Comparison of ENCODE assay signal across 23 cellular contexts in genomic region chr6:111808493-111808892, GRCh38.
DNase-seq lines count a peak whose midpoint lies in the region; ATAC-seq and TF ChIP-seq lines count a peak whose summit lies in the region.
"Had no signal": no experiment of that assay in that cellular context is flagged by ENCODE, and none has a peak within 500 bp of the region (broad histone marks: within the 10 kb centered on the region; RNA-seq: fewer than 3 reads in every experiment).

No MANE protein-coding gene starts in this region.

- H3K4me1 ChIP-seq in CD8-positive, alpha-beta T cell (ENCODE audit: insufficient read depth, low read length), result peaks cover 96% of the 10 kb centered on the region
- H3K4me1 ChIP-seq in naive thymus-derived CD4-positive, alpha-beta T cell (ENCODE audit: control insufficient read depth in 2 of 2, insufficient read depth in 2 of 2, low read length in 2 of 2), result peaks cover 88 to 95% of the 10 kb centered on the region in 2 donors

- H3K4me3 Mint-ChIP-seq in activated CD4-positive, alpha-beta memory T cell treated with anti-CD3 and anti-CD28 coated beads for 36 hours, result no peak overlapping the region
- no peak overlapping the region for H3K4me3 Mint-ChIP-seq in activated CD4-positive, alpha-beta memory T cell treated with anti-CD3 and anti-CD28 coated beads, Interleukin-2, amount 10 ng/mL, durations not matched to agents 7 days and 5 days
- H3K4me3 Mint-ChIP-seq in CD8-positive, alpha-beta T cell, result peak overlapping the region; percentile 1
- peak overlapping the region in 6 of 10 donors; percentile 3 to 61 (median 30) for H3K4me3 Mint-ChIP-seq in naive thymus-derived CD4-positive, alpha-beta T cell
- H3K4me3 Mint-ChIP-seq: B cell, HFFc6, memory B cell had no signal

- H3K4me3 ChIP-seq in CD8-positive, alpha-beta T cell (ENCODE audit: low read depth, low read length), result no peak overlapping the region
- H3K4me3 ChIP-seq in naive thymus-derived CD4-positive, alpha-beta T cell (ENCODE audit: low read length), result no peak overlapping the region
- H3K4me3 ChIP-seq: A549, ovary, upper lobe of right lung had no signal

- H3K9me3 Mint-ChIP-seq in activated CD4-positive, alpha-beta memory T cell treated with anti-CD3 and anti-CD28 coated beads for 36 hours, result no peaks in the 10 kb centered on the region
- no peaks in the 10 kb centered on the region for H3K9me3 Mint-ChIP-seq in activated CD4-positive, alpha-beta memory T cell treated with anti-CD3 and anti-CD28 coated beads, Interleukin-2, amount 10 ng/mL, durations not matched to agents 7 days and 5 days
- H3K9me3 Mint-ChIP-seq in CD8-positive, alpha-beta T cell, result no peaks in the 10 kb centered on the region
- H3K9me3 Mint-ChIP-seq in activated naive CD4-positive, alpha-beta T cell treated with anti-CD3 and anti-CD28 coated beads, Interleukin-2, amount 50 U/mL, for 72 hours, result no peaks in the 10 kb centered on the region
- peaks cover 0 to 2% (median 0%) of the 10 kb centered on the region in 11 donors for H3K9me3 Mint-ChIP-seq in naive thymus-derived CD4-positive, alpha-beta T cell
- H3K9me3 Mint-ChIP-seq: HFFc6, memory B cell had no signal

- CTCF ChIA-PET in activated CD4-positive, alpha-beta memory T cell treated with anti-CD3 and anti-CD28 coated beads for 36 hours (lab: Charles Lee), result interaction anchor here (1.4 kb wide), 1 partner anchor 46 kb away, joined by 3 read pairs; no protein-coding TSS in a partner anchor
- CTCF ChIA-PET in activated CD4-positive, alpha-beta memory T cell treated with anti-CD3 and anti-CD28 coated beads, Interleukin-2, amount 10 ng/mL, durations not matched to agents 7 days and 5 days (lab: Charles Lee), result no interaction called here
- CTCF ChIA-PET in CD8-positive, alpha-beta T cell (lab: Charles Lee), result interaction anchor here (0.9 to 1.5 kb wide), 3 partner anchors 10 to 98 kb away, joined by 3 read pairs; no protein-coding TSS in a partner anchor
- CTCF ChIA-PET in naive thymus-derived CD4-positive, alpha-beta T cell (lab: Charles Lee), result no interaction called here

- H3K27ac Mint-ChIP-seq in activated CD4-positive, alpha-beta memory T cell treated with anti-CD3 and anti-CD28 coated beads for 36 hours, result peak overlapping the region; percentile 28
- no peak overlapping the region for H3K27ac Mint-ChIP-seq in activated CD4-positive, alpha-beta memory T cell treated with anti-CD3 and anti-CD28 coated beads, Interleukin-2, amount 10 ng/mL, durations not matched to agents 7 days and 5 days
- peak overlapping the region; percentile 81 for H3K27ac Mint-ChIP-seq in CD8-positive, alpha-beta T cell
- peak overlapping the region; percentile 89 to 96 for H3K27ac Mint-ChIP-seq in activated naive CD4-positive, alpha-beta T cell treated with anti-CD3 and anti-CD28 coated beads, Interleukin-2, amount 50 U/mL, for 72 hours
- peak overlapping the region; percentile 43 to 97 (median 87) for H3K27ac Mint-ChIP-seq in naive thymus-derived CD4-positive, alpha-beta T cell
- H3K27ac Mint-ChIP-seq: B cell, HFFc6, memory B cell had no signal

- H3K9me3 ChIP-seq in CD8-positive, alpha-beta T cell (ENCODE audit: low read length), result no peaks in the 10 kb centered on the region
- H3K9me3 ChIP-seq in naive thymus-derived CD4-positive, alpha-beta T cell (ENCODE audit: control insufficient read depth in 2 of 3, low read length in 3 of 3), result no peaks in the 10 kb centered on the region
- H3K9me3 ChIP-seq: A549, ovary, upper lobe of right lung had no signal

- no peaks in the 10 kb centered on the region for H3K27me3 ChIP-seq in CD8-positive, alpha-beta T cell (ENCODE audit: insufficient read depth, low read length)
- no peaks in the 10 kb centered on the region for H3K27me3 ChIP-seq in naive thymus-derived CD4-positive, alpha-beta T cell (ENCODE audit: control insufficient read depth in 2 of 2, insufficient read depth in 2 of 2, low read length in 2 of 2)
- H3K27me3 ChIP-seq: ovary, upper lobe of right lung had no signal

- H3K4me1 Mint-ChIP-seq in activated CD4-positive, alpha-beta memory T cell treated with anti-CD3 and anti-CD28 coated beads for 36 hours (ENCODE audit: low read depth), result peaks cover 98% of the 10 kb centered on the region
- H3K4me1 Mint-ChIP-seq in activated CD4-positive, alpha-beta memory T cell treated with anti-CD3 and anti-CD28 coated beads, Interleukin-2, amount 10 ng/mL, durations not matched to agents 7 days and 5 days, result peaks cover 93% of the 10 kb centered on the region
- H3K4me1 Mint-ChIP-seq in CD8-positive, alpha-beta T cell (ENCODE audit: low read depth), result peaks cover 95% of the 10 kb centered on the region
- H3K4me1 Mint-ChIP-seq in naive thymus-derived CD4-positive, alpha-beta T cell, result peaks cover 69 to 99% (median 95%) of the 10 kb centered on the region in 7 donors

- no peaks in the 10 kb centered on the region for H3K27me3 Mint-ChIP-seq in activated CD4-positive, alpha-beta memory T cell treated with anti-CD3 and anti-CD28 coated beads for 36 hours
- H3K27me3 Mint-ChIP-seq in activated CD4-positive, alpha-beta memory T cell treated with anti-CD3 and anti-CD28 coated beads, Interleukin-2, amount 10 ng/mL, durations not matched to agents 7 days and 5 days, result no peaks in the 10 kb centered on the region
- H3K27me3 Mint-ChIP-seq in CD8-positive, alpha-beta T cell (ENCODE audit: low read depth), result no peaks in the 10 kb centered on the region
- H3K27me3 Mint-ChIP-seq in naive thymus-derived CD4-positive, alpha-beta T cell, result no peaks in the 10 kb centered on the region
- H3K27me3 Mint-ChIP-seq: B cell, memory B cell had no signal

- DNase-seq in activated CD4-positive, alpha-beta memory T cell treated with anti-CD3 and anti-CD28 coated beads for 36 hours, result no peak
- DNase-seq in activated CD4-positive, alpha-beta memory T cell treated with anti-CD3 and anti-CD28 coated beads, Interleukin-2, amount 10 ng/mL, durations not matched to agents 7 days and 5 days, result no peak
- DNase-seq in CD8-positive, alpha-beta T cell, result peak in 2 of 7 experiments; percentile 43 to 71
- DNase-seq in activated naive CD4-positive, alpha-beta T cell treated with anti-CD3 and anti-CD28 coated beads, Interleukin-2, amount 50 U/mL, for 72 hours (ENCODE audit: low spot score in 2 of 2), result no peak
- peak in 7 of 9 donors; percentile 22 to 76 (median 59) for DNase-seq in naive thymus-derived CD4-positive, alpha-beta T cell
- DNase-seq in NCI-H82 (lab: John Stamatoyannopoulos, UW) (no peak), A172 (ENCODE audit: low spot score) (no peak), posterior vena cava (ENCODE audit: low spot score) (no peak)
- DNase-seq: amniotic stem cell; EL; HFFc6; Kasumi-1; left cardiac atrium; NCI-H187; NCI-H774; ovary; right cardiac atrium; stimulated activated CD4-positive, alpha-beta T cell treated with anti-CD3 and anti-CD28 coated beads, Interleukin-12 subunit alpha, Interleukin-12 subunit beta, amount 100 ng/mL, for 4 hours; upper lobe of right lung had no signal

- H3K36me3 Mint-ChIP-seq in activated CD4-positive, alpha-beta memory T cell treated with anti-CD3 and anti-CD28 coated beads for 36 hours, result peaks cover 48% of the 10 kb centered on the region
- H3K36me3 Mint-ChIP-seq in activated CD4-positive, alpha-beta memory T cell treated with anti-CD3 and anti-CD28 coated beads, Interleukin-2, amount 10 ng/mL, durations not matched to agents 7 days and 5 days (ENCODE audit: low read depth), result peaks cover 28% of the 10 kb centered on the region
- H3K36me3 Mint-ChIP-seq in CD8-positive, alpha-beta T cell, result peaks cover 31% of the 10 kb centered on the region
- H3K36me3 Mint-ChIP-seq in activated naive CD4-positive, alpha-beta T cell treated with anti-CD3 and anti-CD28 coated beads, Interleukin-2, amount 50 U/mL, for 72 hours, result peaks cover 11 to 14% of the 10 kb centered on the region in 2 donors
- peaks cover 6 to 33% (median 14%) of the 10 kb centered on the region in 5 donors for H3K36me3 Mint-ChIP-seq in naive thymus-derived CD4-positive, alpha-beta T cell

- intact Hi-C loops in activated CD4-positive, alpha-beta memory T cell treated with anti-CD3 and anti-CD28 coated beads for 36 hours (cut with micrococcal nuclease), result loop anchor here (10.0 kb wide), 1 partner anchor 324 kb away; the partner anchor contains the start of gene REV3L
- intact Hi-C loops in CD8-positive, alpha-beta T cell (cut with DNase I, micrococcal nuclease), result loop anchor here in 1 of 2 experiments (5.0 kb wide), 1 partner anchor 96 kb away; no protein-coding TSS in a partner anchor
- intact Hi-C loops in naive thymus-derived CD4-positive, alpha-beta T cell (cut with micrococcal nuclease), result no loop called here
- intact Hi-C loops in posterior vena cava (cut with DNase I), result no loop called here

- POLR2A ChIA-PET in activated CD4-positive, alpha-beta memory T cell treated with anti-CD3 and anti-CD28 coated beads for 36 hours (lab: Charles Lee), result no interaction called here
- POLR2A ChIA-PET in activated CD4-positive, alpha-beta memory T cell treated with anti-CD3 and anti-CD28 coated beads, Interleukin-2, amount 10 ng/mL, durations not matched to agents 7 days and 5 days (lab: Charles Lee), result interaction anchor here (1.3 to 4.2 kb wide), 2 partner anchors 15 to 18 kb away, joined by 4 to 16 read pairs; no protein-coding TSS in a partner anchor
- POLR2A ChIA-PET in CD8-positive, alpha-beta T cell (lab: Charles Lee), result no interaction called here
- POLR2A ChIA-PET in naive thymus-derived CD4-positive, alpha-beta T cell (lab: Charles Lee), result interaction anchor here (1.8 kb wide), 1 partner anchor 16 kb away, joined by 3 read pairs; no protein-coding TSS in a partner anchor

- TF ChIP-seq CTCF in CD8-positive, alpha-beta T cell (IDR thresholded peaks at IDR 0.05), result no peak

- no peaks in the 10 kb centered on the region for H3K36me3 ChIP-seq in CD8-positive, alpha-beta T cell (ENCODE audit: insufficient read depth, low read length)
- H3K36me3 ChIP-seq in naive thymus-derived CD4-positive, alpha-beta T cell (ENCODE audit: control insufficient read depth in 2 of 3, insufficient read depth in 3 of 3, low read length in 3 of 3), result no peaks in the 10 kb centered on the region
- H3K36me3 ChIP-seq: ovary, upper lobe of right lung had no signal

- peak; percentile 43 for ATAC-seq in CD8-positive, alpha-beta T cell
- peak in 1 of 2 donors; percentile 12 for ATAC-seq in activated naive CD4-positive, alpha-beta T cell treated with anti-CD3 and anti-CD28 coated beads, Interleukin-2, amount 50 U/mL, for 72 hours
- ATAC-seq in naive thymus-derived CD4-positive, alpha-beta T cell, result peak; percentile 55
- ATAC-seq: A549; activated CD4-positive, CD25-positive, alpha-beta regulatory T cell treated with anti-CD3 and anti-CD28 coated beads, Interleukin-2, amount 50 U/mL, for 24 hours; left cardiac atrium; right cardiac atrium; upper lobe of right lung had no signal

- H3K27ac ChIP-seq in CD8-positive, alpha-beta T cell (ENCODE audit: low read depth, low read length), result no peak overlapping the region
- peak overlapping the region; percentile 66 for H3K27ac ChIP-seq in naive thymus-derived CD4-positive, alpha-beta T cell (ENCODE audit: low read depth, low read length)
- H3K27ac ChIP-seq: A549, ovary, upper lobe of right lung had no signal

Comparison
In these comparisons a context has a peak if more than half of its experiments do, and no peak if none do; other contexts are left out.
1. CTCF ChIA-PET loops: an anchor here in activated CD4-positive, alpha-beta memory T cell treated with anti-CD3 and anti-CD28 coated beads for 36 hours (1.4 kb wide) and CD8-positive, alpha-beta T cell (0.9 to 1.5 kb wide); none called in activated CD4-positive, alpha-beta memory T cell treated with anti-CD3 and anti-CD28 coated beads, Interleukin-2, amount 10 ng/mL, durations not matched to agents 7 days and 5 days and naive thymus-derived CD4-positive, alpha-beta T cell.
2. POLR2A ChIA-PET loops: an anchor here in activated CD4-positive, alpha-beta memory T cell treated with anti-CD3 and anti-CD28 coated beads, Interleukin-2, amount 10 ng/mL, durations not matched to agents 7 days and 5 days (1.3 to 4.2 kb wide) and naive thymus-derived CD4-positive, alpha-beta T cell (1.8 kb wide); none called in activated CD4-positive, alpha-beta memory T cell treated with anti-CD3 and anti-CD28 coated beads for 36 hours and CD8-positive, alpha-beta T cell.
3. DNase-seq: peak in naive thymus-derived CD4-positive, alpha-beta T cell (7 of 9); none in activated CD4-positive, alpha-beta memory T cell treated with anti-CD3 and anti-CD28 coated beads for 36 hours (single experiment), activated CD4-positive, alpha-beta memory T cell treated with anti-CD3 and anti-CD28 coated beads, Interleukin-2, amount 10 ng/mL, durations not matched to agents 7 days and 5 days (single experiment), activated naive CD4-positive, alpha-beta T cell treated with anti-CD3 and anti-CD28 coated beads, Interleukin-2, amount 50 U/mL, for 72 hours (0 of 2), NCI-H82 (single experiment), A172 (single experiment) and posterior vena cava (single experiment).
4. H3K4me3 Mint-ChIP-seq: peak in CD8-positive, alpha-beta T cell (single experiment) and naive thymus-derived CD4-positive, alpha-beta T cell (6 of 10); none in activated CD4-positive, alpha-beta memory T cell treated with anti-CD3 and anti-CD28 coated beads for 36 hours (single experiment) and activated CD4-positive, alpha-beta memory T cell treated with anti-CD3 and anti-CD28 coated beads, Interleukin-2, amount 10 ng/mL, durations not matched to agents 7 days and 5 days (single experiment).